1 cellular context compared by ENCODE assay signal in the genomic region with DNA sequence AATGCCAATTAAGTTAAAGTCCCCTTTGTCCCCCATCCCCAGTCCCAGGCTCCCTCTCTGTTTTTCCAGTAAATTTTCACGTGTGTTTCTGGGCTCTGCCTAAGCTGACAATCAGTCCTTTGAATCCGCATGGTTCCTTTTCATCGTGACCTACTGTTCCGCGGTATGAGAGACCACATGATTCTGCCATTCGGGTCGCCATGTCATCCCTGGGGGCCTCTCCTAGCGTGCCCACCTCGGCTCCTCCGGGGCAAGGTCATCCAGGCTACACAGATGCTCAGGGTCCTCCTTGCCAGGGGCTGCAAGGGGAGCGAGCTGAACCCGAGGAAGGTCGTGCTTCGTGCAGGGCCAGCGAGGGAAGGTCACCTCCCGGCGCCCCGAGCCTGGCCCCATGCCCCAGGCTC.
TF ChIP-seq lines count a peak whose summit lies in the region.

No MANE protein-coding gene starts in this region.

TF ChIP-seq in HepG2, 621 proteins besides CTCF, POLR2A, EP300 and RAD21 (continued from another document and continues in another):
- TF ChIP-seq, protein P1, sequence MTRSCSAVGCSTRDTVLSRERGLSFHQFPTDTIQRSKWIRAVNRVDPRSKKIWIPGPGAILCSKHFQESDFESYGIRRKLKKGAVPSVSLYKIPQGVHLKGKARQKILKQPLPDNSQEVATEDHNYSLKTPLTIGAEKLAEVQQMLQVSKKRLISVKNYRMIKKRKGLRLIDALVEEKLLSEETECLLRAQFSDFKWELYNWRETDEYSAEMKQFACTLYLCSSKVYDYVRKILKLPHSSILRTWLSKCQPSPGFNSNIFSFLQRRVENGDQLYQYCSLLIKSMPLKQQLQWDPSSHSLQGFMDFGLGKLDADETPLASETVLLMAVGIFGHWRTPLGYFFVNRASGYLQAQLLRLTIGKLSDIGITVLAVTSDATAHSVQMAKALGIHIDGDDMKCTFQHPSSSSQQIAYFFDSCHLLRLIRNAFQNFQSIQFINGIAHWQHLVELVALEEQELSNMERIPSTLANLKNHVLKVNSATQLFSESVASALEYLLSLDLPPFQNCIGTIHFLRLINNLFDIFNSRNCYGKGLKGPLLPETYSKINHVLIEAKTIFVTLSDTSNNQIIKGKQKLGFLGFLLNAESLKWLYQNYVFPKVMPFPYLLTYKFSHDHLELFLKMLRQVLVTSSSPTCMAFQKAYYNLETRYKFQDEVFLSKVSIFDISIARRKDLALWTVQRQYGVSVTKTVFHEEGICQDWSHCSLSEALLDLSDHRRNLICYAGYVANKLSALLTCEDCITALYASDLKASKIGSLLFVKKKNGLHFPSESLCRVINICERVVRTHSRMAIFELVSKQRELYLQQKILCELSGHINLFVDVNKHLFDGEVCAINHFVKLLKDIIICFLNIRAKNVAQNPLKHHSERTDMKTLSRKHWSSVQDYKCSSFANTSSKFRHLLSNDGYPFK (CRISPR knock-in tag; IDR thresholded peaks at IDR 0.05; ENCODE audit: borderline replicate concordance): no peak
- TF ChIP-seq CEBPG (CRISPR knock-in tag; IDR thresholded peaks at IDR 0.05): no peak
- TF ChIP-seq, protein P2, sequence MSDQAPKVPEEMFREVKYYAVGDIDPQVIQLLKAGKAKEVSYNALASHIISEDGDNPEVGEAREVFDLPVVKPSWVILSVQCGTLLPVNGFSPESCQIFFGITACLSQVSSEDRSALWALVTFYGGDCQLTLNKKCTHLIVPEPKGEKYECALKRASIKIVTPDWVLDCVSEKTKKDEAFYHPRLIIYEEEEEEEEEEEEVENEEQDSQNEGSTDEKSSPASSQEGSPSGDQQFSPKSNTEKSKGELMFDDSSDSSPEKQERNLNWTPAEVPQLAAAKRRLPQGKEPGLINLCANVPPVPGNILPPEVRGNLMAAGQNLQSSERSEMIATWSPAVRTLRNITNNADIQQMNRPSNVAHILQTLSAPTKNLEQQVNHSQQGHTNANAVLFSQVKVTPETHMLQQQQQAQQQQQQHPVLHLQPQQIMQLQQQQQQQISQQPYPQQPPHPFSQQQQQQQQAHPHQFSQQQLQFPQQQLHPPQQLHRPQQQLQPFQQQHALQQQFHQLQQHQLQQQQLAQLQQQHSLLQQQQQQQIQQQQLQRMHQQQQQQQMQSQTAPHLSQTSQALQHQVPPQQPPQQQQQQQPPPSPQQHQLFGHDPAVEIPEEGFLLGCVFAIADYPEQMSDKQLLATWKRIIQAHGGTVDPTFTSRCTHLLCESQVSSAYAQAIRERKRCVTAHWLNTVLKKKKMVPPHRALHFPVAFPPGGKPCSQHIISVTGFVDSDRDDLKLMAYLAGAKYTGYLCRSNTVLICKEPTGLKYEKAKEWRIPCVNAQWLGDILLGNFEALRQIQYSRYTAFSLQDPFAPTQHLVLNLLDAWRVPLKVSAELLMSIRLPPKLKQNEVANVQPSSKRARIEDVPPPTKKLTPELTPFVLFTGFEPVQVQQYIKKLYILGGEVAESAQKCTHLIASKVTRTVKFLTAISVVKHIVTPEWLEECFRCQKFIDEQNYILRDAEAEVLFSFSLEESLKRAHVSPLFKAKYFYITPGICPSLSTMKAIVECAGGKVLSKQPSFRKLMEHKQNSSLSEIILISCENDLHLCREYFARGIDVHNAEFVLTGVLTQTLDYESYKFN (CRISPR knock-in tag; conservative IDR thresholded peaks at IDR 0.05): no peak
- TF ChIP-seq ZNF879 (CRISPR knock-in tag; IDR thresholded peaks at IDR 0.05): 0 out of 2 replicates have a peak, but pooled peaks have one; percentile 35
- TF ChIP-seq PAWR (CRISPR knock-in tag; IDR thresholded peaks at IDR 0.05; ENCODE audit: borderline replicate concordance): no peak
- no peak for TF ChIP-seq TFDP1 (CRISPR knock-in tag; IDR thresholded peaks at IDR 0.05; ENCODE audit: borderline replicate concordance)
- no peak for TF ChIP-seq LCORL (IDR thresholded peaks at IDR 0.05)
- 0 out of 2 replicates have a peak, but pooled peaks have one; percentile 43 for TF ChIP-seq LCORL (CRISPR knock-in tag; IDR thresholded peaks at IDR 0.05)
- no peak for TF ChIP-seq NFYB (CRISPR knock-in tag; IDR thresholded peaks at IDR 0.05)
- no peak for TF ChIP-seq ZNF329 (CRISPR knock-in tag; IDR thresholded peaks at IDR 0.05; ENCODE audit: low read depth)
- no peak for TF ChIP-seq ZNF577 (CRISPR knock-in tag; IDR thresholded peaks at IDR 0.05; ENCODE audit: borderline replicate concordance, low read depth)
- TF ChIP-seq TAF1 (CRISPR knock-in tag; IDR thresholded peaks at IDR 0.05): no peak
- no peak for TF ChIP-seq DR1 (CRISPR knock-in tag; IDR thresholded peaks at IDR 0.05)
- TF ChIP-seq ZSCAN29 (CRISPR knock-in tag; conservative IDR thresholded peaks at IDR 0.05): no peak
- 0 out of 2 replicates have a peak, but pooled peaks have one; percentile 1 for TF ChIP-seq MEIS2 (CRISPR knock-in tag; IDR thresholded peaks at IDR 0.05)
- TF ChIP-seq PATZ1 (CRISPR knock-in tag; IDR thresholded peaks at IDR 0.05): peak; percentile 50; the same call in 1 of the 2 replicates
- TF ChIP-seq, protein P3, sequence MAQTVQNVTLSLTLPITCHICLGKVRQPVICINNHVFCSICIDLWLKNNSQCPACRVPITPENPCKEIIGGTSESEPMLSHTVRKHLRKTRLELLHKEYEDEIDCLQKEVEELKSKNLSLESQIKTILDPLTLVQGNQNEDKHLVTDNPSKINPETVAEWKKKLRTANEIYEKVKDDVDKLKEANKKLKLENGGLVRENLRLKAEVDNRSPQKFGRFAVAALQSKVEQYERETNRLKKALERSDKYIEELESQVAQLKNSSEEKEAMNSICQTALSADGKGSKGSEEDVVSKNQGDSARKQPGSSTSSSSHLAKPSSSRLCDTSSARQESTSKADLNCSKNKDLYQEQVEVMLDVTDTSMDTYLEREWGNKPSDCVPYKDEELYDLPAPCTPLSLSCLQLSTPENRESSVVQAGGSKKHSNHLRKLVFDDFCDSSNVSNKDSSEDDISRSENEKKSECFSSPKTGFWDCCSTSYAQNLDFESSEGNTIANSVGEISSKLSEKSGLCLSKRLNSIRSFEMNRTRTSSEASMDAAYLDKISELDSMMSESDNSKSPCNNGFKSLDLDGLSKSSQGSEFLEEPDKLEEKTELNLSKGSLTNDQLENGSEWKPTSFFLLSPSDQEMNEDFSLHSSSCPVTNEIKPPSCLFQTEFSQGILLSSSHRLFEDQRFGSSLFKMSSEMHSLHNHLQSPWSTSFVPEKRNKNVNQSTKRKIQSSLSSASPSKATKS (CRISPR knock-in tag; IDR thresholded peaks at IDR 0.05): no peak; the same call in 1 of the 2 replicates
- no peak for TF ChIP-seq SKI (IDR thresholded peaks at IDR 0.05; ENCODE audit: partially characterized antibody)
- 0 out of 2 replicates have a peak, but pooled peaks have one; percentile 3 for TF ChIP-seq KLF12 (CRISPR knock-in tag; IDR thresholded peaks at IDR 0.05; ENCODE audit: borderline replicate concordance)
- no peak for TF ChIP-seq ASH2L (IDR thresholded peaks at IDR 0.05; ENCODE audit: insufficient read length, low read depth, low read length)
- TF ChIP-seq U2AF1 (optimal IDR thresholded peaks at IDR 0.05; ENCODE audit: low read depth, low read length): no peak
- TF ChIP-seq MXD1 (CRISPR knock-in tag; IDR thresholded peaks at IDR 0.05): 0 out of 2 replicates have a peak, but pooled peaks have one; percentile 9
- TF ChIP-seq SNAPC2 (CRISPR knock-in tag; IDR thresholded peaks at IDR 0.05): 0 out of 2 replicates have a peak, but pooled peaks have one; percentile 9
- TF ChIP-seq ZNF768 (CRISPR knock-in tag; IDR thresholded peaks at IDR 0.05): peak; percentile 8; the same call in 1 of the 2 replicates
- no peak for TF ChIP-seq ESRRA (CRISPR knock-in tag; IDR thresholded peaks at IDR 0.05; ENCODE audit: low read depth)
- 0 out of 2 replicates have a peak, but pooled peaks have one; percentile 0 for TF ChIP-seq CENPT (CRISPR knock-in tag; IDR thresholded peaks at IDR 0.05; ENCODE audit: low read depth)
- no peak for TF ChIP-seq ZNF501 (CRISPR knock-in tag; IDR thresholded peaks at IDR 0.05)
- TF ChIP-seq DMAP1 (CRISPR knock-in tag; IDR thresholded peaks at IDR 0.05): 0 out of 2 replicates have a peak, but pooled peaks have one; percentile 15
- no peak for TF ChIP-seq PTBP1 (IDR thresholded peaks at IDR 0.05; ENCODE audit: low read depth, low read length, poor library complexity, severe bottlenecking)
- no peak for TF ChIP-seq ZNF619 (CRISPR knock-in tag; IDR thresholded peaks at IDR 0.05)
- TF ChIP-seq SOX6 (IDR thresholded peaks at IDR 0.05): no peak
- TF ChIP-seq SOX6 (CRISPR knock-in tag; IDR thresholded peaks at IDR 0.05): 0 out of 2 replicates have a peak, but pooled peaks have one; percentile 2
- TF ChIP-seq ZNF350 (CRISPR knock-in tag; IDR thresholded peaks at IDR 0.05; ENCODE audit: borderline replicate concordance, low read depth): no peak
- TF ChIP-seq REL (CRISPR knock-in tag; conservative IDR thresholded peaks at IDR 0.05): 0 out of 2 replicates have a peak, but pooled peaks have one; percentile 44
- TF ChIP-seq ATRX (CRISPR knock-in tag; IDR thresholded peaks at IDR 0.05; ENCODE audit: borderline replicate concordance): no peak
- no peak for TF ChIP-seq NR3C1 (CRISPR knock-in tag; IDR thresholded peaks at IDR 0.05)
- TF ChIP-seq ZKSCAN8 (CRISPR knock-in tag; IDR thresholded peaks at IDR 0.05; ENCODE audit: borderline replicate concordance): 0 out of 2 replicates have a peak, but pooled peaks have one; percentile 4
- peak; percentile 15; the same call in 1 of the 2 replicates for TF ChIP-seq ZBTB10 (CRISPR knock-in tag; IDR thresholded peaks at IDR 0.05; ENCODE audit: borderline replicate concordance)
- no peak for TF ChIP-seq ZBTB7A (CRISPR knock-in tag; IDR thresholded peaks at IDR 0.05)
- TF ChIP-seq, protein P4, sequence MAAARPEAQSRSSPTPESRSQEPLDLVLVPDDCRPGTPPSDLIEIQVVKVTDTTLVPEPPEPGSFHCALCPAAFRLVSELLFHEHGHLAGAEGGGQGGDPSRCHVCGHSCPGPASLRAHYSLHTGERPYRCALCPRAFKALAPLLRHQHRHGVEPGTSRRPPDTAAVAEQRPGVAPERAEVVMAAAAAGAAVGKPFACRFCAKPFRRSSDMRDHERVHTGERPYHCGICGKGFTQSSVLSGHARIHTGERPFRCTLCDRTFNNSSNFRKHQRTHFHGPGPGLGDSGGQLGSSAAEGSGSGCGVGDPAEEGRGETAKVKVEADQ (CRISPR knock-in tag; IDR thresholded peaks at IDR 0.05; ENCODE audit: borderline replicate concordance): 0 out of 2 replicates have a peak, but pooled peaks have one; percentile 4
- TF ChIP-seq LRRFIP1 (CRISPR knock-in tag; conservative IDR thresholded peaks at IDR 0.05): no peak
- no peak for TF ChIP-seq CC2D1A (CRISPR knock-in tag; IDR thresholded peaks at IDR 0.05)
- TF ChIP-seq EEA1 (CRISPR knock-in tag; IDR thresholded peaks at IDR 0.05; ENCODE audit: borderline replicate concordance): peak; percentile 31; the same call in 1 of the 2 replicates
